In genomic region chr6:82995066-82995465, GRCh38 we compare ENCODE assay signal across 1 cellular context.
TF ChIP-seq lines count a peak whose summit lies in the region.

No MANE protein-coding gene starts in this region.

TF ChIP-seq in GM23338, 12 proteins besides CTCF, POLR2A, EP300 and RAD21 (continued from another document):
- TF ChIP-seq, protein P1, sequence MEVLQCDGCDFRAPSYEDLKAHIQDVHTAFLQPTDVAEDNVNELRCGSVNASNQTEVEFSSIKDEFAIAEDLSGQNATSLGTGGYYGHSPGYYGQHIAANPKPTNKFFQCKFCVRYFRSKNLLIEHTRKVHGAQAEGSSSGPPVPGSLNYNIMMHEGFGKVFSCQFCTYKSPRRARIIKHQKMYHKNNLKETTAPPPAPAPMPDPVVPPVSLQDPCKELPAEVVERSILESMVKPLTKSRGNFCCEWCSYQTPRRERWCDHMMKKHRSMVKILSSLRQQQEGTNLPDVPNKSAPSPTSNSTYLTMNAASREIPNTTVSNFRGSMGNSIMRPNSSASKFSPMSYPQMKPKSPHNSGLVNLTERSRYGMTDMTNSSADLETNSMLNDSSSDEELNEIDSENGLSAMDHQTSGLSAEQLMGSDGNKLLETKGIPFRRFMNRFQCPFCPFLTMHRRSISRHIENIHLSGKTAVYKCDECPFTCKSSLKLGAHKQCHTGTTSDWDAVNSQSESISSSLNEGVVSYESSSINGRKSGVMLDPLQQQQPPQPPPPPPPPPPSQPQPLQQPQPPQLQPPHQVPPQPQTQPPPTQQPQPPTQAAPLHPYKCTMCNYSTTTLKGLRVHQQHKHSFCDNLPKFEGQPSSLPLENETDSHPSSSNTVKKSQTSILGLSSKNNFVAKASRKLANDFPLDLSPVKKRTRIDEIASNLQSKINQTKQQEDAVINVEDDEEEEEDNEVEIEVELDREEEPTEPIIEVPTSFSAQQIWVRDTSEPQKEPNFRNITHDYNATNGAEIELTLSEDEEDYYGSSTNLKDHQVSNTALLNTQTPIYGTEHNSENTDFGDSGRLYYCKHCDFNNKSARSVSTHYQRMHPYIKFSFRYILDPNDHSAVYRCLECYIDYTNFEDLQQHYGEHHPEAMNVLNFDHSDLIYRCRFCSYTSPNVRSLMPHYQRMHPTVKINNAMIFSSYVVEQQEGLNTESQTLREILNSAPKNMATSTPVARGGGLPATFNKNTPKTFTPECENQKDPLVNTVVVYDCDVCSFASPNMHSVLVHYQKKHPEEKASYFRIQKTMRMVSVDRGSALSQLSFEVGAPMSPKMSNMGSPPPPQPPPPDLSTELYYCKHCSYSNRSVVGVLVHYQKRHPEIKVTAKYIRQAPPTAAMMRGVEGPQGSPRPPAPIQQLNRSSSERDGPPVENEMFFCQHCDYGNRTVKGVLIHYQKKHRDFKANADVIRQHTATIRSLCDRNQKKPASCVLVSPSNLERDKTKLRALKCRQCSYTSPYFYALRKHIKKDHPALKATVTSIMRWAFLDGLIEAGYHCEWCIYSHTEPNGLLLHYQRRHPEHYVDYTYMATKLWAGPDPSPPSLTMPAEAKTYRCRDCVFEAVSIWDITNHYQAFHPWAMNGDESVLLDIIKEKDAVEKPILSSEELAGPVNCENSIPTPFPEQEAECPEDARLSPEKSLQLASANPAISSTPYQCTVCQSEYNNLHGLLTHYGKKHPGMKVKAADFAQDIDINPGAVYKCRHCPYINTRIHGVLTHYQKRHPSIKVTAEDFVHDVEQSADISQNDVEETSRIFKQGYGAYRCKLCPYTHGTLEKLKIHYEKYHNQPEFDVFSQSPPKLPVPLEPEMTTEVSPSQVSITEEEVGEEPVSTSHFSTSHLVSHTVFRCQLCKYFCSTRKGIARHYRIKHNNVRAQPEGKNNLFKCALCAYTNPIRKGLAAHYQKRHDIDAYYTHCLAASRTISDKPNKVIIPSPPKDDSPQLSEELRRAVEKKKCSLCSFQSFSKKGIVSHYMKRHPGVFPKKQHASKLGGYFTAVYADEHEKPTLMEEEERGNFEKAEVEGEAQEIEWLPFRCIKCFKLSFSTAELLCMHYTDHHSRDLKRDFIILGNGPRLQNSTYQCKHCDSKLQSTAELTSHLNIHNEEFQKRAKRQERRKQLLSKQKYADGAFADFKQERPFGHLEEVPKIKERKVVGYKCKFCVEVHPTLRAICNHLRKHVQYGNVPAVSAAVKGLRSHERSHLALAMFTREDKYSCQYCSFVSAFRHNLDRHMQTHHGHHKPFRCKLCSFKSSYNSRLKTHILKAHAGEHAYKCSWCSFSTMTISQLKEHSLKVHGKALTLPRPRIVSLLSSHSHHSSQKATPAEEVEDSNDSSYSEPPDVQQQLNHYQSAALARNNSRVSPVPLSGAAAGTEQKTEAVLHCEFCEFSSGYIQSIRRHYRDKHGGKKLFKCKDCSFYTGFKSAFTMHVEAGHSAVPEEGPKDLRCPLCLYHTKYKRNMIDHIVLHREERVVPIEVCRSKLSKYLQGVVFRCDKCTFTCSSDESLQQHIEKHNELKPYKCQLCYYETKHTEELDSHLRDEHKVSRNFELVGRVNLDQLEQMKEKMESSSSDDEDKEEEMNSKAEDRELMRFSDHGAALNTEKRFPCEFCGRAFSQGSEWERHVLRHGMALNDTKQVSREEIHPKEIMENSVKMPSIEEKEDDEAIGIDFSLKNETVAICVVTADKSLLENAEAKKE (CRISPR knock-in tag; IDR thresholded peaks at IDR 0.05), result no peak
- no peak for TF ChIP-seq ZNF114 (CRISPR knock-in tag; IDR thresholded peaks at IDR 0.05)
- TF ChIP-seq EZH2 (IDR thresholded peaks at IDR 0.05; ENCODE audit: low read depth, unreplicated experiment), result no peak
- no peak for TF ChIP-seq JUNB (IDR thresholded peaks at IDR 0.05; ENCODE audit: unreplicated experiment)
- TF ChIP-seq REST (IDR thresholded peaks at IDR 0.05; ENCODE audit: unreplicated experiment), result no peak
- TF ChIP-seq EZH2phosphoT487 (IDR thresholded peaks at IDR 0.05; ENCODE audit: unreplicated experiment), result no peak
- TF ChIP-seq CREB1 (CRISPR knock-in tag; IDR thresholded peaks at IDR 0.05; ENCODE audit: low read depth), result no peak
- TF ChIP-seq ZNF331 (CRISPR knock-in tag; IDR thresholded peaks at IDR 0.05; ENCODE audit: low read depth), result no peak
- no peak for TF ChIP-seq POLR2AphosphoS5 (IDR thresholded peaks at IDR 0.05; ENCODE audit: low read depth)
TF ChIP-seq in GM23338: peak in this region for 0.
